9 cellular contexts compared by ENCODE assay signal in genomic region chr15:28737521-28738199, GRCh38. TPM values are rescaled to one million over a fixed set of nuclear protein-coding genes. Genes with fewer than 3 reads are reported as not detected.
DNase-seq lines count a peak whose midpoint lies in the region; ATAC-seq and TF ChIP-seq lines count a peak whose summit lies in the region.
"Not testable (repeated sequence)": the region's sequence is repeated elsewhere in the genome, so short reads cannot be mapped to it uniquely, and the experiment has no call there.
"Had no signal": no experiment of that assay in that cellular context is flagged by ENCODE, and none has a peak within 500 bp of the region (broad histone marks: within the 10 kb centered on the region; RNA-seq: fewer than 3 reads in every experiment).

No MANE protein-coding gene starts in this region.

- H3K36me3 ChIP-seq in ES-I3 (ENCODE audit: insufficient read depth, low read length); tibial nerve: not testable (repeated sequence)

- TF ChIP-seq POLR2A in tibial nerve (IDR thresholded peaks at IDR 0.05): peak in 1 of 2 donors; percentile 22

- not testable (repeated sequence) for H3K27me3 ChIP-seq in dorsolateral prefrontal cortex, tibial nerve

- 0% methylated on average over 3 to 7 of the region's 101 CpGs for WGBS in tibial nerve, 2 donors

- not testable (repeated sequence) for TF ChIP-seq EP300 in tibial nerve (IDR thresholded peaks at IDR 0.05)

- H3K9ac ChIP-seq in ES-I3 (ENCODE audit: low read depth, low read length): peak overlapping the region; percentile 44; the same call in 1 of the 2 replicates

- H3K9me3 ChIP-seq in ES-I3 (ENCODE audit: control insufficient read depth, insufficient read depth, low read length); tibial nerve: not testable (repeated sequence)

- TF ChIP-seq CTCF in dorsolateral prefrontal cortex (IDR thresholded peaks at IDR 0.05 in 54 of 56, conservative IDR thresholded peaks at IDR 0.05 in 2 of 56; ENCODE audit: low read depth in 1 of 56, partially characterized antibody in 56 of 56); tibial nerve (IDR thresholded peaks at IDR 0.05): not testable (repeated sequence)

- intact Hi-C loops in dorsolateral prefrontal cortex (cut with DNase I): not testable (repeated sequence)

- ATAC-seq in HG02588 (IDR thresholded peaks at IDR 0.05; ENCODE audit: unreplicated experiment): peak; percentile 58

- H3K4me1 ChIP-seq in ES-I3 (ENCODE audit: insufficient read depth, low read length); tibial nerve: not testable (repeated sequence)

- H3K4me3 ChIP-seq in dorsolateral prefrontal cortex: peak overlapping the region in 58 of 59 donors; percentile 32 to 67 (median 52)
- H3K4me3 ChIP-seq in tibial nerve: peak overlapping the region; percentile 34 to 59 (median 46)

- peak overlapping the region in 58 of 59 donors; percentile 19 to 94 (median 78) for H3K27ac ChIP-seq in dorsolateral prefrontal cortex
- peak overlapping the region; percentile 71 to 77 (median 76) for H3K27ac ChIP-seq in tibial nerve

- DNase-seq in NCI-H748 (lab: John Stamatoyannopoulos, UW; ENCODE audit: unreplicated experiment): peak; percentile 42
- peak; percentile 67 for DNase-seq in activated T-cell treated with anti-CD3 and anti-CD28 coated beads, Interleukin-2, amount 50 U/mL, for 1 hour
- peak in 3 of 10 donors; percentile 14 to 65 (median 16) for DNase-seq in dorsolateral prefrontal cortex
- peak; percentile 2 for DNase-seq in iPS-NIHi11 (ENCODE audit: low spot score)
- DNase-seq in pons (ENCODE audit: low spot score): peak; percentile 8
- DNase-seq in tibial nerve (ENCODE audit: low spot score in 2 of 2): not testable (repeated sequence)

RNA-seq across cellular contexts. Expression of gene GOLGA8M, which starts 25.4 kb away (rescaled TPM):
- total RNA-seq in dorsolateral prefrontal cortex: 10 to 100 TPM in 2 of 120 experiments, 1 to 10 TPM in 118; 1.4 to 10.8 (median 4.4) TPM
- total RNA-seq in tibial nerve: 1 to 10 TPM; 4.9 to 6.6 (median 5.5) TPM
- total RNA-seq: HT1080 had no signal
